ENCODE assay signal across 8 cellular contexts in genomic region chr12:991350-992278, GRCh38.
DNase-seq lines count a peak whose midpoint lies in the region; ATAC-seq and TF ChIP-seq lines count a peak whose summit lies in the region.

No MANE protein-coding gene starts in this region.

- peak; percentile 14 for DNase-seq in NK-92 treated with Interleukin-12 subunit alpha and Interleukin-12 subunit beta, amount 100 ng/mL, for 24 hours (lab: John Stamatoyannopoulos, UW)
- no peak for DNase-seq in NK-92 (lab: John Stamatoyannopoulos, UW; ENCODE audit: unreplicated experiment)
- DNase-seq in cerebellar cortex (ENCODE audit: low spot score) = peak; percentile 54
- DNase-seq in left kidney (ENCODE audit: low read depth, low spot score) = peak; percentile 57
- DNase-seq in stimulated activated naive CD4-positive, alpha-beta T cell treated with Interleukin-2 at 50 U/mL for 16 hours (lab: John Stamatoyannopoulos, UW) = peak; percentile 28

- peak overlapping the region; percentile 84 for H3K4me3 ChIP-seq in OCI-LY3 (ENCODE audit: low read length)

- peak overlapping the region; percentile 98 for H3K4me2 ChIP-seq in OCI-LY3 (ENCODE audit: low read length)

- no peak for TF ChIP-seq CTCF in OCI-LY3 (IDR thresholded peaks at IDR 0.05; ENCODE audit: low read depth, low read length)

- no peaks in the 10 kb centered on the region for H3K9me3 ChIP-seq in OCI-LY3 (ENCODE audit: insufficient read depth, low read length)

- H2AFZ ChIP-seq in OCI-LY3 (ENCODE audit: low read depth, low read length) = peak overlapping the region; percentile 42

- ATAC-seq in HG03064 (IDR thresholded peaks at IDR 0.05; ENCODE audit: low read depth, unreplicated experiment) = peak; percentile 36
- no peak for ATAC-seq in HG03196 (IDR thresholded peaks at IDR 0.05; ENCODE audit: unreplicated experiment)

- peak overlapping the region; percentile 70 for H3K27ac ChIP-seq in OCI-LY3 (ENCODE audit: low read length)

- peaks cover 18% of the 10 kb centered on the region for H3K4me1 ChIP-seq in OCI-LY3 (ENCODE audit: low read length)

- H3K79me2 ChIP-seq in OCI-LY3 (ENCODE audit: low read length) = peaks cover 29% of the 10 kb centered on the region

- peak overlapping the region; percentile 94 for H3K9ac ChIP-seq in OCI-LY3 (ENCODE audit: low read length)

- no peaks in the 10 kb centered on the region for H3K36me3 ChIP-seq in OCI-LY3 (replicated peaks; ENCODE audit: low read depth, low read length)

- H4K20me1 ChIP-seq in OCI-LY3 (ENCODE audit: insufficient read depth, low read length) = no peaks in the 10 kb centered on the region

- H3K27me3 ChIP-seq in OCI-LY3 (ENCODE audit: low read depth, low read length) = no peaks in the 10 kb centered on the region
